Comparison of ENCODE assay signal across 12 cellular contexts in the genomic region with DNA sequence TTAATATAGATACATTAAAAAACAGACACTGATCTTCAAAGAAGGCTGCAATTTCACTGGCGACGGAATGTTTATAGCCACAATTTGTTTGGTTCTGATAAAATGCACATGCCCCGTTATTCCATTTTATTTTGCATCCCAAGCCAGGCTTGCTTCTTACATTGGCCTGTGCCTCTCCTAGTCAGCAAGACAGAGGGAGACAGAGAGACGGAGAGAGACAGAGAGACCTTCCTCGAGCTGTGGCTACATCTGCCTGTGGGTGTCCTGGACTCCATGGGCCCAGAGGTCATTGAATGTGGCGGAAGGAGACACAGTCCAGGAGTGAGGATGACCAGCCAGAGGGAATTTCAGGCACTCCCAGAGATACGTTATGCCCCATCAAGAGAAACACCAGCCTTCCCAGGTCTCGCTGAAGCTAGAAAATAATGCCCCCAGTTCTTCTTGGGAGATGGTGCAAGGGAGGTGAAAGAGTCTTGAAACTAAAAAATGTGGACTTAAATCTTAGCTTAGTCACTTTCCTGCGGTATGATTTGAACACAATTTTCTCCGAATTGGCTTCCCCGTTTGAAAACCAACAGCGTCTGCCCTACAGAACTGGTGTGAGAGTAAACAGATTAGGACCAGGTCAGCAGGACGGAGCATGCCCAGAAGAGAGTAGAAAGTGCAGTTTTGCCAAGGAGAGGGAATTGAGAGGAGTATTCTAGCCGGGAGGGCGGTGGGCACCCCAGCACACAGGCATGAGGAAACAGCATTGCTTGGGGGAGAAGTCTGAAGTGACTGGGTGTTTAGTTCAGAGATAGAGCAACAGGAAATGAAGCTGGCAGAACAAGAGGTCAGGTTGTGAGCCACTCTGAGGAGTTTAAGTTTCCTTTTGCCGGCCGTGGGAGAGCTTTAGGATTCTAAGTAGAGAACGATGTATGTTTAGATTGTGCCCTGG.
DNase-seq lines count a peak whose midpoint lies in the region; ATAC-seq, FAIRE-seq and TF ChIP-seq lines count a peak whose summit lies in the region.
"Had no signal": no experiment of that assay in that cellular context is flagged by ENCODE, and none has a peak within 500 bp of the region (broad histone marks: within the 10 kb centered on the region; RNA-seq: fewer than 3 reads in every experiment).

No MANE protein-coding gene starts in this region.

- WGBS in HepG2 (ENCODE audit: low lambda C conversion rate): 17% methylated on average over 18 of the region's 18 CpGs

- no peak overlapping the region for H3K27ac ChIP-seq in HepG2 (ENCODE audit: extremely low read length, insufficient read depth, low read length)
- H3K27ac ChIP-seq: pancreas had no signal

- no peak overlapping the region for H3K4me2 ChIP-seq in HepG2 (ENCODE audit: low read depth, low read length)

- no peak overlapping the region for H2AFZ ChIP-seq in HepG2 (ENCODE audit: low read length)

- peak overlapping the region; percentile 87 for H3K27ac Mint-ChIP-seq in central memory CD8-positive, alpha-beta T cell (ENCODE audit: low read depth)
- no peak overlapping the region for H3K27ac Mint-ChIP-seq in chondrocyte (ENCODE audit: unreplicated experiment)

- peak; percentile 81 for DNase-seq in activated CD8-positive, alpha-beta memory T cell treated with anti-CD3 and anti-CD28 coated beads for 24 hours
- DNase-seq in activated CD8-positive, alpha-beta memory T cell treated with anti-CD3 and anti-CD28 coated beads, Interleukin-2, amount 50 U/mL, for 4 hours: no peak
- DNase-seq in activated CD4-positive, alpha-beta T cell treated with anti-CD3 and anti-CD28 coated beads for 48 hours: peak; percentile 45
- DNase-seq in central memory CD8-positive, alpha-beta T cell (ENCODE audit: low spot score in 2 of 2): no peak
- DNase-seq in stimulated activated naive CD4-positive, alpha-beta T cell treated with Interleukin-2 at 50 U/mL for 16 hours (lab: John Stamatoyannopoulos, UW): peak; percentile 14
- no peak for DNase-seq in HepG2 (ENCODE audit: low spot score)
- DNase-seq in chondrocyte (ENCODE audit: low spot score): no peak
- no peak for DNase-seq in SKM-1 (lab: John Stamatoyannopoulos, UW; ENCODE audit: unreplicated experiment)
- DNase-seq: ACHN, NCI-H2227 treated with DMSO at 0.1 percent for 48 hours, pancreas had no signal

- H3K79me2 ChIP-seq in HepG2 (ENCODE audit: insufficient read depth, low read length): no peaks in the 10 kb centered on the region

- TF ChIP-seq RAD21 in HepG2 (CRISPR knock-in tag; IDR thresholded peaks at IDR 0.05): no peak

- no peaks in the 10 kb centered on the region for H3K9me3 Mint-ChIP-seq in central memory CD8-positive, alpha-beta T cell
- peaks cover 38% of the 10 kb centered on the region for H3K9me3 Mint-ChIP-seq in chondrocyte (ENCODE audit: low read depth)

- ATAC-seq in central memory CD8-positive, alpha-beta T cell (replicated peaks; ENCODE audit: extremely low read depth, poor library complexity, severe bottlenecking): peak; percentile 84
- no peak for ATAC-seq in HepG2
- ATAC-seq: pancreas had no signal

- peaks cover 82% of the 10 kb centered on the region for H3K9me3 ChIP-seq in HepG2 (ENCODE audit: low read length)
- H3K9me3 ChIP-seq: pancreas had no signal

- TF ChIP-seq EP300 in HepG2 (IDR thresholded peaks at IDR 0.05; ENCODE audit: low read depth in 2 of 2, low read length in 2 of 2) (no peak), HepG2 (CRISPR knock-in tag; IDR thresholded peaks at IDR 0.05; ENCODE audit: borderline replicate concordance) (no peak)

- POLR2A ChIA-PET in HepG2 (lab: Yijun Ruan, JAX): no interaction called here

- H3K4me3 ChIP-seq in HepG2 (replicated peaks in 1 of 3; ENCODE audit: insufficient read depth in 1 of 3, low read depth in 2 of 3, low read length in 3 of 3): no peak overlapping the region
- H3K4me3 ChIP-seq: pancreas had no signal

- TF ChIP-seq CTCF in HepG2 (CRISPR knock-in tag; IDR thresholded peaks at IDR 0.05): no peak
- no peak for TF ChIP-seq CTCF in chondrocyte (IDR thresholded peaks at IDR 0.05)

- H3K4me1 ChIP-seq in HepG2 (ENCODE audit: insufficient read depth, low read length): no peaks in the 10 kb centered on the region
- H3K4me1 ChIP-seq: pancreas had no signal

- BruUV-seq in HepG2 (replicated peaks; lab: Mats Ljungman, UMichigan): no TSS peak

- no peaks in the 10 kb centered on the region for H3K27me3 Mint-ChIP-seq in central memory CD8-positive, alpha-beta T cell
- H3K27me3 Mint-ChIP-seq in chondrocyte (ENCODE audit: low read depth): no peaks in the 10 kb centered on the region

- CTCF ChIA-PET in HepG2 (lab: Yijun Ruan, JAX; ENCODE audit: low intra/inter-chr PET ratio, low total read pairs): no interaction called here

- no peak overlapping the region for H3K9ac ChIP-seq in HepG2 (ENCODE audit: insufficient read depth, low read depth, low read length)

- peaks cover 78% of the 10 kb centered on the region for H3K4me1 Mint-ChIP-seq in central memory CD8-positive, alpha-beta T cell
- H3K4me1 Mint-ChIP-seq in chondrocyte (ENCODE audit: low read depth): no peaks in the 10 kb centered on the region

- peak overlapping the region; percentile 71 for H3K4me3 Mint-ChIP-seq in central memory CD8-positive, alpha-beta T cell
- H3K4me3 Mint-ChIP-seq in chondrocyte (ENCODE audit: unreplicated experiment): no peak overlapping the region

- no peak for FAIRE-seq in HepG2 (lab: Jason Lieb, UNC)
- FAIRE-seq: astrocyte, pancreas had no signal

- H3K27me3 ChIP-seq in HepG2 (ENCODE audit: control insufficient read depth in 1 of 2, insufficient read depth in 2 of 2, low read length in 2 of 2): no peaks in the 10 kb centered on the region
- H3K27me3 ChIP-seq: pancreas had no signal

- no peak for TF ChIP-seq POLR2A in HepG2 (IDR thresholded peaks at IDR 0.05; ENCODE audit: insufficient read depth in 1 of 2, low read depth in 2 of 2, low read length in 2 of 2)

- H4K20me1 ChIP-seq in HepG2 (ENCODE audit: insufficient read depth, low read length): no peaks in the 10 kb centered on the region

- intact Hi-C loops in HepG2 (cut with micrococcal nuclease; ENCODE audit: unreplicated experiment): no loop called here

- in situ Hi-C loops in HepG2 (cut with HindIII; ENCODE audit: extremely low pct_ligation_motif_present, low pct_unique_long_range_greater_than_20kb): no loop called here

- no peaks in the 10 kb centered on the region for H3K36me3 ChIP-seq in HepG2 (replicated peaks in 1 of 2; ENCODE audit: control insufficient read depth in 1 of 2, insufficient read depth in 2 of 2, low read length in 2 of 2)
- H3K36me3 ChIP-seq: pancreas had no signal

- H3K36me3 Mint-ChIP-seq in central memory CD8-positive, alpha-beta T cell (ENCODE audit: insufficient read depth): peaks cover 4% of the 10 kb centered on the region
- H3K36me3 Mint-ChIP-seq in chondrocyte (ENCODE audit: low read depth): no peaks in the 10 kb centered on the region

TF ChIP-seq in HepG2, 621 proteins besides CTCF, POLR2A, EP300 and RAD21:
- TF ChIP-seq FOSL1 (CRISPR knock-in tag; IDR thresholded peaks at IDR 0.05; ENCODE audit: borderline replicate concordance): no peak
- no peak for TF ChIP-seq ZNF577 (CRISPR knock-in tag; IDR thresholded peaks at IDR 0.05; ENCODE audit: borderline replicate concordance, low read depth)
- TF ChIP-seq ZNF232 (CRISPR knock-in tag; IDR thresholded peaks at IDR 0.05; ENCODE audit: borderline replicate concordance): no peak
- TF ChIP-seq THAP11 (CRISPR knock-in tag; IDR thresholded peaks at IDR 0.05): no peak
- TF ChIP-seq ARNTL (CRISPR knock-in tag; IDR thresholded peaks at IDR 0.05): no peak
- TF ChIP-seq, protein P1, sequence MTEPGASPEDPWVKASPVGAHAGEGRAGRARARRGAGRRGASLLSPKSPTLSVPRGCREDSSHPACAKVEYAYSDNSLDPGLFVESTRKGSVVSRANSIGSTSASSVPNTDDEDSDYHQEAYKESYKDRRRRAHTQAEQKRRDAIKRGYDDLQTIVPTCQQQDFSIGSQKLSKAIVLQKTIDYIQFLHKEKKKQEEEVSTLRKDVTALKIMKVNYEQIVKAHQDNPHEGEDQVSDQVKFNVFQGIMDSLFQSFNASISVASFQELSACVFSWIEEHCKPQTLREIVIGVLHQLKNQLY (CRISPR knock-in tag; IDR thresholded peaks at IDR 0.05): no peak
- TF ChIP-seq KAT7 (CRISPR knock-in tag; IDR thresholded peaks at IDR 0.05; ENCODE audit: borderline replicate concordance): no peak
- no peak for TF ChIP-seq FOXK2 (IDR thresholded peaks at IDR 0.05)
- TF ChIP-seq HNF4A (CRISPR knock-in tag; IDR thresholded peaks at IDR 0.05): no peak
- no peak for TF ChIP-seq ATF7-NPFF (CRISPR knock-in tag; IDR thresholded peaks at IDR 0.05; ENCODE audit: low read depth)
- TF ChIP-seq, protein P2, sequence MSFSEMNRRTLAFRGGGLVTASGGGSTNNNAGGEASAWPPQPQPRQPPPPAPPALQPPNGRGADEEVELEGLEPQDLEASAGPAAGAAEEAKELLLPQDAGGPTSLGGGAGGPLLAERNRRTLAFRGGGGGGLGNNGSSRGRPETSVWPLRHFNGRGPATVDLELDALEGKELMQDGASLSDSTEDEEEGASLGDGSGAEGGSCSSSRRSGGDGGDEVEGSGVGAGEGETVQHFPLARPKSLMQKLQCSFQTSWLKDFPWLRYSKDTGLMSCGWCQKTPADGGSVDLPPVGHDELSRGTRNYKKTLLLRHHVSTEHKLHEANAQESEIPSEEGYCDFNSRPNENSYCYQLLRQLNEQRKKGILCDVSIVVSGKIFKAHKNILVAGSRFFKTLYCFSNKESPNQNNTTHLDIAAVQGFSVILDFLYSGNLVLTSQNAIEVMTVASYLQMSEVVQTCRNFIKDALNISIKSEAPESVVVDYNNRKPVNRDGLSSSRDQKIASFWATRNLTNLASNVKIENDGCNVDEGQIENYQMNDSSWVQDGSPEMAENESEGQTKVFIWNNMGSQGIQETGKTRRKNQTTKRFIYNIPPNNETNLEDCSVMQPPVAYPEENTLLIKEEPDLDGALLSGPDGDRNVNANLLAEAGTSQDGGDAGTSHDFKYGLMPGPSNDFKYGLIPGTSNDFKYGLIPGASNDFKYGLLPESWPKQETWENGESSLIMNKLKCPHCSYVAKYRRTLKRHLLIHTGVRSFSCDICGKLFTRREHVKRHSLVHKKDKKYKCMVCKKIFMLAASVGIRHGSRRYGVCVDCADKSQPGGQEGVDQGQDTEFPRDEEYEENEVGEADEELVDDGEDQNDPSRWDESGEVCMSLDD (CRISPR knock-in tag; IDR thresholded peaks at IDR 0.05; ENCODE audit: borderline replicate concordance): no peak
TF ChIP-seq in HepG2: peak in this region for 0.

Comparison
In these comparisons a context has a peak if more than half of its experiments do, and no peak if none do; other contexts are left out.
1. DNase-seq: peak in activated CD8-positive, alpha-beta memory T cell treated with anti-CD3 and anti-CD28 coated beads for 24 hours (single experiment), activated CD4-positive, alpha-beta T cell treated with anti-CD3 and anti-CD28 coated beads for 48 hours (single experiment) and stimulated activated naive CD4-positive, alpha-beta T cell treated with Interleukin-2 at 50 U/mL for 16 hours (single experiment); none in activated CD8-positive, alpha-beta memory T cell treated with anti-CD3 and anti-CD28 coated beads, Interleukin-2, amount 50 U/mL, for 4 hours (single experiment), central memory CD8-positive, alpha-beta T cell (0 of 2), HepG2 (single experiment), chondrocyte (single experiment) and SKM-1 (single experiment).